ENCODE assay signal across 9 cellular contexts in genomic region chr18:43279015-43279758, GRCh38. TPM values are rescaled to one million over a fixed set of nuclear protein-coding genes. Genes with fewer than 3 reads are reported as not detected.
DNase-seq lines count a peak whose midpoint lies in the region; ATAC-seq, FAIRE-seq and TF ChIP-seq lines count a peak whose summit lies in the region.
"Had no signal": no experiment of that assay in that cellular context is flagged by ENCODE, and none has a peak within 500 bp of the region (broad histone marks: within the 10 kb centered on the region; RNA-seq: fewer than 3 reads in every experiment).

No MANE protein-coding gene starts in this region.

- POLR2A ChIA-PET in RWPE1 (lab: Yijun Ruan, JAX; ENCODE audit: low non-redundant PET): no interaction called here

- H3K36me3 ChIP-seq in kidney (ENCODE audit: control insufficient read depth in 1 of 2, insufficient read depth in 2 of 2, low read length in 2 of 2): no peaks in the 10 kb centered on the region

- no peaks in the 10 kb centered on the region for H3K9me3 ChIP-seq in kidney (ENCODE audit: control insufficient read depth in 1 of 2, low read length in 2 of 2)

- no peak for TF ChIP-seq CTCF in RWPE1 (conservative IDR thresholded peaks at IDR 0.05; ENCODE audit: low read depth)
- TF ChIP-seq CTCF in kidney (IDR thresholded peaks at IDR 0.05; ENCODE audit: borderline replicate concordance, extremely low read depth, insufficient read depth): no peak

- no peaks in the 10 kb centered on the region for H3K4me1 ChIP-seq in kidney (ENCODE audit: control insufficient read depth in 1 of 2, insufficient read depth in 1 of 2, low read depth in 1 of 2, low read length in 2 of 2)

- CTCF ChIA-PET in RWPE1 (lab: Yijun Ruan, JAX): no interaction called here

- intact Hi-C loops in kidney (cut with DNase I): loop anchor here (10.0 kb wide), 2 partner anchors 684 to 984 kb away; no protein-coding TSS in a partner anchor

- no peaks in the 10 kb centered on the region for H3K9me3 Mint-ChIP-seq in memory B cell

- H3K27ac ChIP-seq in RWPE1 (no peak overlapping the region), kidney (ENCODE audit: low read depth in 2 of 2, low read length in 2 of 2) (no peak overlapping the region)

- no peak overlapping the region for H3K4me3 ChIP-seq in kidney (ENCODE audit: low read length in 2 of 2)

- H3K27ac Mint-ChIP-seq in memory B cell: no peak overlapping the region

- H3K27me3 Mint-ChIP-seq in memory B cell: no peaks in the 10 kb centered on the region

- DNase-seq in M059J (ENCODE audit: low read depth): peak; percentile 5
- DNase-seq in RWPE1 (ENCODE audit: low spot score): peak; percentile 2
- no peak for DNase-seq in memory B cell (ENCODE audit: low spot score in 2 of 2)
- DNase-seq in kidney: no peak
- DNase-seq in T-helper 9 cell: no peak

- H3K4me1 Mint-ChIP-seq in memory B cell: no peaks in the 10 kb centered on the region

- no peaks in the 10 kb centered on the region for H3K36me3 Mint-ChIP-seq in memory B cell

- FAIRE-seq in kidney (lab: Jason Lieb, UNC): no peak

- ATAC-seq in GM18858 (IDR thresholded peaks at IDR 0.05; ENCODE audit: unreplicated experiment) (peak; percentile 85), memory B cell (ENCODE audit: low read depth) (peak; percentile 57), HG03135 (IDR thresholded peaks at IDR 0.05; ENCODE audit: unreplicated experiment) (no peak), GM19023 (IDR thresholded peaks at IDR 0.05; ENCODE audit: unreplicated experiment) (no peak)

- no peak overlapping the region for H3K9ac ChIP-seq in kidney (ENCODE audit: low read length in 2 of 2)

- H3K4me3 Mint-ChIP-seq in memory B cell: no peak overlapping the region

RNA-seq across cellular contexts. Expression of gene SYT4, which starts 1.9 kb away (rescaled TPM):
- total RNA-seq in M059J (2014; rRNA removed; shearing (Covaris generic)): 0.15 and 0.67 TPM in 2 replicates
- not detected for total RNA-seq in kidney
- not detected for polyA plus RNA-seq in kidney (ENCODE audit: insufficient read depth, low read depth, low replicate concordance)
- polyA plus RNA-seq: liver had no signal

Comparison
In these comparisons a context has a peak if more than half of its experiments do, and no peak if none do; other contexts are left out.
1. ATAC-seq: peak in GM18858 (single experiment) and memory B cell (single experiment); none in HG03135 (single experiment) and GM19023 (single experiment).
2. DNase-seq: peak in M059J (single experiment) and RWPE1 (single experiment); none in memory B cell (0 of 2), kidney (single experiment) and T-helper 9 cell (single experiment).